In the genomic region with DNA sequence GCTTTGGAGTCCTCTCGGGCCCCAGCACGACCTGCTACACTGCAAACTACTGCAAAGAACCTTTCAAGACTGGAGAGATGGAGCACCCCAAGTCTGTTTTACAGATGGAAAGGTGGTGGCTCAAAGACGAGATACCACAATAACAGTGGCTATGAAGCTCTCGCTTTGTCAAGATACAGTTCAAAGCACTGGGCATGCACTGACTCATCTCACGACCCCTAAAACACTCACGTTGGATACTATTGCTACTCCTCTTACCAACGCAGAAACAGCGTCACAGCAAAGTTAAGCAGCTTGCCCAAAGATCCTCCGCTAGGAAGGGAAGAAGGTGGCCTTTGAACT, we compare ENCODE assay signal across 11 cellular contexts. TPM values are rescaled to one million over a fixed set of nuclear protein-coding genes. Genes with fewer than 3 reads are reported as not detected.
DNase-seq lines count a peak whose midpoint lies in the region; ATAC-seq, FAIRE-seq and TF ChIP-seq lines count a peak whose summit lies in the region.
"Had no signal": no experiment of that assay in that cellular context is flagged by ENCODE, and none has a peak within 500 bp of the region (broad histone marks: within the 10 kb centered on the region; RNA-seq: fewer than 3 reads in every experiment).

No MANE protein-coding gene starts in this region.

- no peaks in the 10 kb centered on the region for H3K36me3 ChIP-seq in HepG2 (replicated peaks in 1 of 2; ENCODE audit: control insufficient read depth in 1 of 2, insufficient read depth in 2 of 2, low read length in 2 of 2)
- no peaks in the 10 kb centered on the region for H3K36me3 ChIP-seq in right lobe of liver
- no peaks in the 10 kb centered on the region for H3K36me3 ChIP-seq in vagina

- no TSS peak for BruUV-seq in HepG2 (replicated peaks; lab: Mats Ljungman, UMichigan)

- peaks cover 0 to 26% of the 10 kb centered on the region in 2 experiments; a peak in 4 of 5 replicates for H3K27me3 ChIP-seq in HepG2 (ENCODE audit: control insufficient read depth in 1 of 2, insufficient read depth in 2 of 2, low read length in 2 of 2)
- peaks cover 0 to 5% of the 10 kb centered on the region in 2 donors for H3K27me3 ChIP-seq in right lobe of liver
- no peaks in the 10 kb centered on the region for H3K27me3 ChIP-seq in vagina

- H3K9me3 ChIP-seq in HepG2 (ENCODE audit: low read length) = no peaks in the 10 kb centered on the region
- no peaks in the 10 kb centered on the region for H3K9me3 ChIP-seq in right lobe of liver
- no peaks in the 10 kb centered on the region for H3K9me3 ChIP-seq in vagina

- no peak for FAIRE-seq in HepG2 (lab: Jason Lieb, UNC)
- FAIRE-seq: frontal cortex had no signal

- no peak overlapping the region for H3K9ac ChIP-seq in HepG2 (ENCODE audit: insufficient read depth, low read depth, low read length)

- in situ Hi-C loops in HepG2 (cut with HindIII; ENCODE audit: extremely low pct_ligation_motif_present, low pct_unique_long_range_greater_than_20kb) = no loop called here

- TF ChIP-seq POLR2A in HepG2 (IDR thresholded peaks at IDR 0.05; ENCODE audit: insufficient read depth in 1 of 2, low read depth in 2 of 2, low read length in 2 of 2) (no peak), right lobe of liver (IDR thresholded peaks at IDR 0.05) (no peak), vagina (IDR thresholded peaks at IDR 0.05) (no peak)

- no peaks in the 10 kb centered on the region for H3K9me3 Mint-ChIP-seq in activated T-helper 1 cell treated with anti-CD3 and anti-CD28 coated beads, Interleukin-12 subunit alpha, Interleukin-12 subunit beta, Interleukin-2, Interleukin-4 antibody, amounts not matched to agents 30 ng/mL and 10 ng/mL and 1 ng/mL, durations not matched to agents 14 hours and 24 hours and 36 hours
- H3K9me3 Mint-ChIP-seq in memory B cell = no peaks in the 10 kb centered on the region

- H2AFZ ChIP-seq in HepG2 (ENCODE audit: low read length) = no peak overlapping the region

- H3K27ac ChIP-seq in HepG2 (ENCODE audit: extremely low read length, insufficient read depth, low read length) (no peak overlapping the region), right lobe of liver (peak overlapping the region in 1 of 3 donors; percentile 22), vagina (no peak overlapping the region)

- H3K27me3 Mint-ChIP-seq in activated T-helper 1 cell treated with anti-CD3 and anti-CD28 coated beads, Interleukin-12 subunit alpha, Interleukin-12 subunit beta, Interleukin-2, Interleukin-4 antibody, amounts not matched to agents 30 ng/mL and 10 ng/mL and 1 ng/mL, durations not matched to agents 14 hours and 24 hours and 36 hours (ENCODE audit: insufficient read depth) = peaks cover 18% of the 10 kb centered on the region
- peaks cover 5% of the 10 kb centered on the region for H3K27me3 Mint-ChIP-seq in memory B cell

- H3K79me2 ChIP-seq in HepG2 (ENCODE audit: insufficient read depth, low read length) = no peaks in the 10 kb centered on the region

- no peak for ATAC-seq in HepG2
- ATAC-seq in right lobe of liver = no peak
- no peak for ATAC-seq in memory B cell (ENCODE audit: low read depth)
- no peak for ATAC-seq in HG02981 (IDR thresholded peaks at IDR 0.05; ENCODE audit: unreplicated experiment)

- 5% methylated on average over 8 of the region's 9 CpGs for WGBS in HepG2 (ENCODE audit: low lambda C conversion rate)
- WGBS in right lobe of liver (ENCODE audit: insufficient coverage, low coverage, low lambda C conversion rate, missing lambda C conversion rate) = 25% methylated on average over 4 of the region's 9 CpGs

- peak overlapping the region; percentile 82 for H3K4me3 Mint-ChIP-seq in activated T-helper 1 cell treated with anti-CD3 and anti-CD28 coated beads, Interleukin-12 subunit alpha, Interleukin-12 subunit beta, Interleukin-2, Interleukin-4 antibody, amounts not matched to agents 30 ng/mL and 10 ng/mL and 1 ng/mL, durations not matched to agents 14 hours and 24 hours and 36 hours
- H3K4me3 Mint-ChIP-seq in memory B cell = peak overlapping the region; percentile 85

- H4K20me1 ChIP-seq in HepG2 (ENCODE audit: insufficient read depth, low read length) = no peaks in the 10 kb centered on the region

- peaks cover 5% of the 10 kb centered on the region for H3K36me3 Mint-ChIP-seq in activated T-helper 1 cell treated with anti-CD3 and anti-CD28 coated beads, Interleukin-12 subunit alpha, Interleukin-12 subunit beta, Interleukin-2, Interleukin-4 antibody, amounts not matched to agents 30 ng/mL and 10 ng/mL and 1 ng/mL, durations not matched to agents 14 hours and 24 hours and 36 hours (ENCODE audit: low read depth)
- H3K36me3 Mint-ChIP-seq in memory B cell = no peaks in the 10 kb centered on the region

- TF ChIP-seq RAD21 in HepG2 (CRISPR knock-in tag; IDR thresholded peaks at IDR 0.05) = no peak

- POLR2A ChIA-PET in HepG2 (lab: Yijun Ruan, JAX) = interaction anchor here (0.6 to 1.5 kb wide), 6 partner anchors 10 to 75 kb away, joined by 3 to 5 read pairs (median 4); partner anchors contain the start of genes LAIR1 and LENG8

- H3K4me1 Mint-ChIP-seq in activated T-helper 1 cell treated with anti-CD3 and anti-CD28 coated beads, Interleukin-12 subunit alpha, Interleukin-12 subunit beta, Interleukin-2, Interleukin-4 antibody, amounts not matched to agents 30 ng/mL and 10 ng/mL and 1 ng/mL, durations not matched to agents 14 hours and 24 hours and 36 hours (ENCODE audit: low read depth) = peaks cover 48% of the 10 kb centered on the region
- peaks cover 30% of the 10 kb centered on the region for H3K4me1 Mint-ChIP-seq in memory B cell

- TF ChIP-seq EP300 in HepG2 (IDR thresholded peaks at IDR 0.05; ENCODE audit: low read depth in 2 of 2, low read length in 2 of 2) = no peak
- TF ChIP-seq EP300 in HepG2 (CRISPR knock-in tag; IDR thresholded peaks at IDR 0.05; ENCODE audit: borderline replicate concordance) = no peak

- peak overlapping the region; percentile 62 for H3K27ac Mint-ChIP-seq in activated T-helper 1 cell treated with anti-CD3 and anti-CD28 coated beads, Interleukin-12 subunit alpha, Interleukin-12 subunit beta, Interleukin-2, Interleukin-4 antibody, amounts not matched to agents 30 ng/mL and 10 ng/mL and 1 ng/mL, durations not matched to agents 14 hours and 24 hours and 36 hours
- peak overlapping the region; percentile 61 for H3K27ac Mint-ChIP-seq in memory B cell

- intact Hi-C loops in HepG2 (cut with micrococcal nuclease; ENCODE audit: unreplicated experiment) (no loop called here), right lobe of liver (cut with DNase I) (no loop called here), vagina (cut with DNase I) (no loop called here)
- intact Hi-C loops in activated T-helper 1 cell treated with anti-CD3 and anti-CD28 coated beads, Interleukin-12 subunit alpha, Interleukin-12 subunit beta, Interleukin-2, Interleukin-4 antibody, amounts not matched to agents 30 ng/mL and 10 ng/mL and 1 ng/mL, durations not matched to agents 14 hours and 24 hours and 36 hours (cut with micrococcal nuclease) = loop anchor here (1.0 to 2.0 kb wide), 2 partner anchors 16 to 24 kb away; partner anchors contain the start of gene LAIR1

- peaks cover 13% of the 10 kb centered on the region for H3K4me1 ChIP-seq in HepG2 (ENCODE audit: insufficient read depth, low read length)
- no peaks in the 10 kb centered on the region for H3K4me1 ChIP-seq in right lobe of liver
- H3K4me1 ChIP-seq in vagina = peaks cover 8% of the 10 kb centered on the region

- DNase-seq in HepG2 (ENCODE audit: low spot score) (no peak), right lobe of liver (no peak), memory B cell (ENCODE audit: low spot score in 2 of 2) (no peak), vagina (ENCODE audit: extremely low spot score in 2 of 2) (no peak), NCI-H510A (lab: John Stamatoyannopoulos, UW) (no peak), mucosa of gallbladder (ENCODE audit: low spot score) (no peak)
- DNase-seq in activated T-helper 1 cell treated with anti-CD3 and anti-CD28 coated beads, Interleukin-12 subunit alpha, Interleukin-12 subunit beta, Interleukin-2, Interleukin-4 antibody, amounts not matched to agents 30 ng/mL and 10 ng/mL and 1 ng/mL, durations not matched to agents 14 hours and 24 hours and 36 hours (ENCODE audit: low spot score) = no peak
- DNase-seq: SW 1271 had no signal

- H3K4me3 ChIP-seq in HepG2 (replicated peaks in 1 of 3; ENCODE audit: insufficient read depth in 1 of 3, low read depth in 2 of 3, low read length in 3 of 3) (peak overlapping the region in 2 of 3 experiments; percentile 52 to 55; a peak in 4 of 6 replicates), right lobe of liver (peak overlapping the region in 1 of 3 donors; percentile 32), vagina (peak overlapping the region; percentile 15 to 24)

- CTCF ChIA-PET in HepG2 (lab: Yijun Ruan, JAX; ENCODE audit: low intra/inter-chr PET ratio, low total read pairs) = interaction anchor here (1.5 kb wide), 1 partner anchor 64 kb away, joined by 4 read pairs; no protein-coding TSS in a partner anchor

- peak overlapping the region; percentile 74 for H3K4me2 ChIP-seq in HepG2 (ENCODE audit: low read depth, low read length)

- TF ChIP-seq CTCF in HepG2 (CRISPR knock-in tag; IDR thresholded peaks at IDR 0.05) = no peak
- TF ChIP-seq CTCF in right lobe of liver (IDR thresholded peaks at IDR 0.05) = no peak
- no peak for TF ChIP-seq CTCF in vagina (IDR thresholded peaks at IDR 0.05)

RNA-seq across cellular contexts. Expression of gene LAIR1, which starts 24.0 kb away (rescaled TPM):
- total RNA-seq in HepG2 (2016; rRNA removed; fragmentation: Illumina TruSeq; extraction: Trizol) (0.70 and 1.2 TPM in 2 replicates), right lobe of liver (10 to 100 TPM in 2 of 6 experiments, 1 to 10 TPM in 4; 2.9 to 15.3 (median 4.9) TPM), vagina (8.8 TPM), mucosa of gallbladder (36.1 TPM)
- 0.26 and 0.51 TPM in 2 replicates for total RNA-seq in HepG2 (2016; cell fraction: cytosol; rRNA removed; fragmentation: Illumina TruSeq; extraction: Trizol; ENCODE audit: low read depth)
- total RNA-seq in HepG2 (2016; cell fraction: insoluble cytoplasmic fraction; rRNA removed; fragmentation: Illumina TruSeq; extraction: Trizol) = 0.95 and 1.0 TPM in 2 replicates
- total RNA-seq in HepG2 (2016; cell fraction: membrane; rRNA removed; fragmentation: Illumina TruSeq; extraction: Trizol) = 0.79 and 1.1 TPM in 2 replicates
- 1.8 and 3.2 TPM in 2 replicates for total RNA-seq in HepG2 (2016; cell fraction: nucleus; rRNA removed; fragmentation: Illumina TruSeq; extraction: Trizol)
- 0.75 and 1.1 TPM in 2 replicates for polyA plus RNA-seq in HepG2 (2011; rRNA removed)
- 0.64 and 0.74 TPM in 2 replicates for polyA plus RNA-seq in HepG2 (2011; cell fraction: cytosol; rRNA removed)
- polyA plus RNA-seq in HepG2 (2011; cell fraction: nucleus; rRNA removed) = 1.1 and 1.5 TPM in 2 replicates
- polyA plus RNA-seq in HepG2 (2012) = 0.17 TPM in 1 of 2 replicates, not detected in the other
- 0.64 and 0.71 TPM in 2 replicates for polyA plus RNA-seq in HepG2 (2016; cell fraction: cytosol; fragmentation: Illumina TruSeq; extraction: Trizol; ENCODE audit: low read depth)
- polyA plus RNA-seq in HepG2 (2016; cell fraction: insoluble cytoplasmic fraction; fragmentation: Illumina TruSeq; extraction: Trizol; ENCODE audit: low read depth) = 1.0 and 1.2 TPM in 2 replicates
- polyA plus RNA-seq in HepG2 (2016; cell fraction: membrane; fragmentation: Illumina TruSeq; extraction: Trizol; ENCODE audit: low read depth) = 1.2 and 1.6 TPM in 2 replicates
- polyA plus RNA-seq in HepG2 (2016; cell fraction: nucleus; fragmentation: Illumina TruSeq; extraction: Trizol; ENCODE audit: insufficient read depth, low read depth) = 2.8 and 3.2 TPM in 2 replicates
- 0.66 TPM in 1 of 2 replicates, not detected in the other for polyA minus RNA-seq in HepG2 (2011; rRNA and poly(A)+ RNA removed; ENCODE audit: low replicate concordance)
- polyA minus RNA-seq in HepG2 (2011; cell fraction: cytosol; rRNA and poly(A)+ RNA removed) = 0.79 TPM in 1 of 2 replicates, not detected in the other
- polyA minus RNA-seq in HepG2 (2011; cell fraction: nucleus; rRNA and poly(A)+ RNA removed) = 0.90 and 2.0 TPM in 2 replicates
- total RNA-seq in activated T-helper 1 cell treated with anti-CD3 and anti-CD28 coated beads, Interleukin-12 subunit alpha, Interleukin-12 subunit beta, Interleukin-2, Interleukin-4 antibody, amounts not matched to agents 30 ng/mL and 10 ng/mL and 1 ng/mL, durations not matched to agents 14 hours and 24 hours and 36 hours = 9.2 and 9.4 TPM in 2 replicates
- total RNA-seq: osteocyte had no signal

RNA-seq across cellular contexts. Expression of gene TTYH1, which starts 26.5 kb away (rescaled TPM):
- total RNA-seq in HepG2 (2016; rRNA removed; fragmentation: Illumina TruSeq; extraction: Trizol) = 10.6 and 19.9 TPM in 2 replicates
- 24.8 and 26.4 TPM in 2 replicates for total RNA-seq in HepG2 (2016; cell fraction: cytosol; rRNA removed; fragmentation: Illumina TruSeq; extraction: Trizol; ENCODE audit: low read depth)
- 9.4 and 21.3 TPM in 2 replicates for total RNA-seq in HepG2 (2016; cell fraction: insoluble cytoplasmic fraction; rRNA removed; fragmentation: Illumina TruSeq; extraction: Trizol)
- total RNA-seq in HepG2 (2016; cell fraction: membrane; rRNA removed; fragmentation: Illumina TruSeq; extraction: Trizol) = 27.7 and 30.4 TPM in 2 replicates
- 16.5 and 20.3 TPM in 2 replicates for total RNA-seq in HepG2 (2016; cell fraction: nucleus; rRNA removed; fragmentation: Illumina TruSeq; extraction: Trizol)
- polyA plus RNA-seq in HepG2 (2011; rRNA removed) = 6.9 and 8.9 TPM in 2 replicates
- polyA plus RNA-seq in HepG2 (2011; cell fraction: cytosol; rRNA removed) = 7.0 and 10.7 TPM in 2 replicates
- 13.2 and 17.7 TPM in 2 replicates for polyA plus RNA-seq in HepG2 (2011; cell fraction: nucleus; rRNA removed)
- polyA plus RNA-seq in HepG2 (2012) = 4.1 and 6.2 TPM in 2 replicates
- polyA plus RNA-seq in HepG2 (2016; cell fraction: cytosol; fragmentation: Illumina TruSeq; extraction: Trizol; ENCODE audit: low read depth) = 27.2 and 29.7 TPM in 2 replicates
- polyA plus RNA-seq in HepG2 (2016; cell fraction: insoluble cytoplasmic fraction; fragmentation: Illumina TruSeq; extraction: Trizol; ENCODE audit: low read depth) = 11.5 and 12.2 TPM in 2 replicates
- 29.0 and 29.3 TPM in 2 replicates for polyA plus RNA-seq in HepG2 (2016; cell fraction: membrane; fragmentation: Illumina TruSeq; extraction: Trizol; ENCODE audit: low read depth)
- 34.6 and 38.5 TPM in 2 replicates for polyA plus RNA-seq in HepG2 (2016; cell fraction: nucleus; fragmentation: Illumina TruSeq; extraction: Trizol; ENCODE audit: insufficient read depth, low read depth)
- 15.4 TPM in 1 of 2 replicates, not detected in the other for polyA minus RNA-seq in HepG2 (2011; rRNA and poly(A)+ RNA removed; ENCODE audit: low replicate concordance)
- polyA minus RNA-seq in HepG2 (2011; cell fraction: cytosol; rRNA and poly(A)+ RNA removed) = 6.2 and 9.2 TPM in 2 replicates
- polyA minus RNA-seq in HepG2 (2011; cell fraction: nucleus; rRNA and poly(A)+ RNA removed) = 2.6 and 3.9 TPM in 2 replicates
- under 1 TPM in 5 of 6 experiments, not detected in 1; 0.30 to 0.93 (median 0.35) TPM for total RNA-seq in right lobe of liver
- 0.49 and 0.59 TPM in 2 replicates for total RNA-seq in activated T-helper 1 cell treated with anti-CD3 and anti-CD28 coated beads, Interleukin-12 subunit alpha, Interleukin-12 subunit beta, Interleukin-2, Interleukin-4 antibody, amounts not matched to agents 30 ng/mL and 10 ng/mL and 1 ng/mL, durations not matched to agents 14 hours and 24 hours and 36 hours
- total RNA-seq in vagina = 5.9 TPM
- 2.7 TPM for total RNA-seq in mucosa of gallbladder
- total RNA-seq: osteocyte had no signal

RNA-seq across cellular contexts. Expression of gene LILRA4, which starts 49.8 kb away (rescaled TPM):
- not detected in 2 replicates for total RNA-seq in HepG2 (2016; rRNA removed; fragmentation: Illumina TruSeq; extraction: Trizol)
- total RNA-seq in HepG2 (2016; cell fraction: cytosol; rRNA removed; fragmentation: Illumina TruSeq; extraction: Trizol; ENCODE audit: low read depth) = not detected in 2 replicates
- not detected in 2 replicates for total RNA-seq in HepG2 (2016; cell fraction: insoluble cytoplasmic fraction; rRNA removed; fragmentation: Illumina TruSeq; extraction: Trizol)
- total RNA-seq in HepG2 (2016; cell fraction: membrane; rRNA removed; fragmentation: Illumina TruSeq; extraction: Trizol) = not detected in 2 replicates
- total RNA-seq in HepG2 (2016; cell fraction: nucleus; rRNA removed; fragmentation: Illumina TruSeq; extraction: Trizol) = not detected in 2 replicates
- polyA plus RNA-seq in HepG2 (2011; rRNA removed) = 0.07 and 0.72 TPM in 2 replicates
- 0.48 TPM in 1 of 2 replicates, not detected in the other for polyA plus RNA-seq in HepG2 (2011; cell fraction: cytosol; rRNA removed)
- 0.09 and 0.10 TPM in 2 replicates for polyA plus RNA-seq in HepG2 (2011; cell fraction: nucleus; rRNA removed)
- not detected in 2 replicates for polyA plus RNA-seq in HepG2 (2012)
- not detected in 2 replicates for polyA plus RNA-seq in HepG2 (2016; cell fraction: cytosol; fragmentation: Illumina TruSeq; extraction: Trizol; ENCODE audit: low read depth)
- not detected in 2 replicates for polyA plus RNA-seq in HepG2 (2016; cell fraction: insoluble cytoplasmic fraction; fragmentation: Illumina TruSeq; extraction: Trizol; ENCODE audit: low read depth)
- not detected in 2 replicates for polyA plus RNA-seq in HepG2 (2016; cell fraction: membrane; fragmentation: Illumina TruSeq; extraction: Trizol; ENCODE audit: low read depth)
- polyA plus RNA-seq in HepG2 (2016; cell fraction: nucleus; fragmentation: Illumina TruSeq; extraction: Trizol; ENCODE audit: insufficient read depth, low read depth) = not detected in 2 replicates
- polyA minus RNA-seq in HepG2 (2011; rRNA and poly(A)+ RNA removed; ENCODE audit: low replicate concordance) = 2.2 TPM in 1 of 2 replicates, not detected in the other
- polyA minus RNA-seq in HepG2 (2011; cell fraction: cytosol; rRNA and poly(A)+ RNA removed) = not detected in 2 replicates
- polyA minus RNA-seq in HepG2 (2011; cell fraction: nucleus; rRNA and poly(A)+ RNA removed) = not detected in 2 replicates
- 1 to 10 TPM in 1 of 6 experiments, under 1 TPM in 2, not detected in 3; 0.12 to 1.2 (median 0.78) TPM for total RNA-seq in right lobe of liver
- not detected in 2 replicates for total RNA-seq in activated T-helper 1 cell treated with anti-CD3 and anti-CD28 coated beads, Interleukin-12 subunit alpha, Interleukin-12 subunit beta, Interleukin-2, Interleukin-4 antibody, amounts not matched to agents 30 ng/mL and 10 ng/mL and 1 ng/mL, durations not matched to agents 14 hours and 24 hours and 36 hours
- not detected for total RNA-seq in vagina
- 0.26 TPM for total RNA-seq in mucosa of gallbladder
- total RNA-seq: osteocyte had no signal
